19 cellular contexts compared by ENCODE assay signal in genomic region chr3:43525376-43525775, GRCh38.
"Had no signal": no experiment of that assay in that cellular context is flagged by ENCODE, and none has a peak within 500 bp of the region (broad histone marks: within the 10 kb centered on the region; RNA-seq: fewer than 3 reads in every experiment).

No MANE protein-coding gene starts in this region.

- ATAC-seq: esophagus mucosa; gastrocnemius medialis; left ventricle myocardium superior; natural killer cell; sciatic nerve; stimulated activated effector memory CD8-positive, alpha-beta T cell treated with anti-CD3 and anti-CD28 coated beads, Interleukin-12 subunit alpha, Interleukin-12 subunit beta, amount 100 ng/mL, for 72 hours had no signal

- H3K9me3 ChIP-seq: gastrocnemius medialis, thyroid gland had no signal

- H3K4me1 ChIP-seq: gastrocnemius medialis, lower lobe of right lung, parathyroid adenoma, stomach, thyroid gland had no signal

- H3K4me3 ChIP-seq: gastrocnemius medialis, lower lobe of right lung, smooth muscle cell, stomach, thyroid gland had no signal

- DNase-seq: cortex of kidney; foreskin fibroblast; gastrocnemius medialis; head of caudate nucleus; left ventricle myocardium superior; lower lobe of right lung; natural killer cell; stimulated activated CD4-positive, alpha-beta T cell treated with anti-CD3 and anti-CD28 coated beads, Interleukin-2, amount 100 ng/mL, for 24 hours; stimulated activated CD4-positive, alpha-beta T cell treated with anti-CD3 and anti-CD28 coated beads, Interleukin-4, amount 100 ng/mL, for 24 hours; stimulated activated naive CD4-positive, alpha-beta T cell treated with Interleukin-2 at 50 U/mL for 16 hours; stomach; thyroid gland; trophoblast cell had no signal

- H3K36me3 ChIP-seq: gastrocnemius medialis, lower lobe of right lung, thyroid gland had no signal

- H3K27ac ChIP-seq: epithelial cell of prostate, gastrocnemius medialis, lower lobe of right lung, parathyroid adenoma, stomach, thyroid gland had no signal

- H3K27me3 ChIP-seq: gastrocnemius medialis, stomach, thyroid gland had no signal
